In the genomic region with DNA sequence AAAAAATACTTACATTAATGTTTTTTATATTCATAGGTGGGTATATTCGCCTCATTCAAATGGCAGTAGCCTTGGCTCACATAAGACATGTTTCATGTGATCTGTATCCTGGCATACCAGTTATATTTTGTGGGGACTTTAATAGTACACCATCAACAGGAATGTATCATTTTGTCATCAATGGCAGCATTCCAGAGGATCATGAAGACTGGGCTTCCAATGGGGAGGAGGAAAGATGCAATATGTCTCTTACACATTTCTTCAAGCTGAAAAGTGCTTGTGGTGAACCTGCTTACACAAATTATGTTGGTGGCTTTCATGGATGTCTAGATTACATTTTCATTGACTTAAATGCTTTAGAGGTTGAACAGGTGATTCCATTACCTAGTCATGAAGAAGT, we compare ENCODE assay signal across 12 cellular contexts. TPM values are rescaled to one million over a fixed set of nuclear protein-coding genes. Genes with fewer than 3 reads are reported as not detected.
A peak's percentile ranks its signal among the peaks of the same experiment; 100 is the strongest.
DNase-seq lines count a peak whose midpoint lies in the region; ATAC-seq and TF ChIP-seq lines count a peak whose summit lies in the region.
"Had no signal": no experiment of that assay in that cellular context is flagged by ENCODE, and none has a peak within 500 bp of the region (broad histone marks: within the 10 kb centered on the region; RNA-seq: fewer than 3 reads in every experiment).

No MANE protein-coding gene starts in this region.

- TSS peak; percentile 15 for BruUV-seq in HCT116 (replicated peaks; lab: Mats Ljungman, UMichigan)

- H3K4me3 ChIP-seq in CD4-positive, CD25-positive, alpha-beta regulatory T cell (ENCODE audit: low read depth, low read length), result peak overlapping the region; percentile 51
- H3K4me3 ChIP-seq in HCT116 (replicated peaks in 1 of 2; ENCODE audit: low read depth in 1 of 2, low read length in 2 of 2) (no peak overlapping the region), adrenal gland (no peak overlapping the region), trophoblast cell (ENCODE audit: low read depth, low read length) (no peak overlapping the region)

- no peak for DNase-seq in CD4-positive, CD25-positive, alpha-beta regulatory T cell
- DNase-seq in HCT116 (ENCODE audit: low read depth, low spot score), result no peak
- DNase-seq in activated naive CD8-positive, alpha-beta T cell treated with anti-CD3 and anti-CD28 coated beads, Interleukin-2, amount 10 ng/mL, durations not matched to agents 7 days and 5 days, result no peak
- DNase-seq in immature natural killer cell, result no peak
- no peak for DNase-seq in central memory CD4-positive, alpha-beta T cell
- DNase-seq in adrenal gland, result no peak
- no peak for DNase-seq in trophoblast cell
- DNase-seq: NCI-H2227 treated with DMSO at 0.1 percent for 48 hours had no signal

- no peak overlapping the region for H3K4ac ChIP-seq in trophoblast cell (ENCODE audit: low read depth, low read length)

- WGBS in adrenal gland, 4 donors, result 92 to 100% (median 97%) methylated on average over 1 of the region's 1 CpG
- no CpG with 5 or more reads among the region's 1 CpG for WGBS in trophoblast cell (ENCODE audit: extremely low coverage, insufficient coverage, insufficient read length)

- no peak overlapping the region for H2BK12ac ChIP-seq in trophoblast cell (ENCODE audit: low read length)

- peaks cover 10% of the 10 kb centered on the region for H3K79me1 ChIP-seq in trophoblast cell (ENCODE audit: low read length)

- no peaks in the 10 kb centered on the region for H3K27me3 ChIP-seq in CD4-positive, CD25-positive, alpha-beta regulatory T cell (ENCODE audit: control insufficient read depth, insufficient read depth, low read length)
- no peaks in the 10 kb centered on the region for H3K27me3 ChIP-seq in HCT116 (ENCODE audit: insufficient read depth, low read length)
- no peaks in the 10 kb centered on the region for H3K27me3 ChIP-seq in adrenal gland
- H3K27me3 ChIP-seq in trophoblast cell (ENCODE audit: insufficient read depth, low read length), result no peaks in the 10 kb centered on the region

- H3K27me3 Mint-ChIP-seq in CD4-positive, CD25-positive, alpha-beta regulatory T cell, result no peaks in the 10 kb centered on the region
- no peaks in the 10 kb centered on the region for H3K27me3 Mint-ChIP-seq in activated naive CD8-positive, alpha-beta T cell treated with anti-CD3 and anti-CD28 coated beads, Interleukin-2, amount 10 ng/mL, durations not matched to agents 7 days and 5 days
- H3K27me3 Mint-ChIP-seq in immature natural killer cell (ENCODE audit: low read depth in 3 of 3), result peaks cover 4 to 11% (median 10%) of the 10 kb centered on the region in 3 donors

- TF ChIP-seq POLR2A in HCT116 (IDR thresholded peaks at IDR 0.05; ENCODE audit: borderline replicate concordance, extremely low read depth, insufficient read depth, insufficient read length) (no peak), adrenal gland (IDR thresholded peaks at IDR 0.05) (no peak)

- intact Hi-C loops in HCT116 (cut with micrococcal nuclease), result no loop called here
- intact Hi-C loops in adrenal gland (cut with DNase I), result loop anchor here (5.0 kb wide), 2 partner anchors 33 to 38 kb away; partner anchors contain the start of gene ARF4 (in 1 of the 2)

- CTCF ChIA-PET in HCT116 (lab: Charles Lee), result no interaction called here

- H4K91ac ChIP-seq in trophoblast cell (ENCODE audit: low read depth, low read length), result no peak overlapping the region

- H2AK5ac ChIP-seq in trophoblast cell (ENCODE audit: low read length), result no peak overlapping the region

- peaks cover 22% of the 10 kb centered on the region for H3K36me3 ChIP-seq in CD4-positive, CD25-positive, alpha-beta regulatory T cell (ENCODE audit: control insufficient read depth, insufficient read depth, low read length)
- peaks cover 20 to 22% of the 10 kb centered on the region in 2 experiments for H3K36me3 ChIP-seq in HCT116 (ENCODE audit: control insufficient read depth in 1 of 2, insufficient read depth in 2 of 2, low read length in 2 of 2)
- H3K36me3 ChIP-seq in adrenal gland (replicated peaks in 1 of 2), result peaks cover 0 to 26% of the 10 kb centered on the region in 2 donors
- peaks cover under 1 to 5% of the 10 kb centered on the region in 2 experiments for H3K36me3 ChIP-seq in trophoblast cell (ENCODE audit: control insufficient read depth in 1 of 2, insufficient read depth in 2 of 2, low read length in 2 of 2)

- H4K12ac ChIP-seq in trophoblast cell (ENCODE audit: low read depth, low read length), result no peak overlapping the region

- H3K9me2 ChIP-seq in HCT116 (ENCODE audit: insufficient read depth), result no peaks in the 10 kb centered on the region

- POLR2A ChIA-PET in HCT116 (lab: Charles Lee), result no interaction called here
- POLR2A ChIA-PET in activated naive CD8-positive, alpha-beta T cell treated with anti-CD3 and anti-CD28 coated beads, Interleukin-2, amount 10 ng/mL, durations not matched to agents 7 days and 5 days (lab: Charles Lee), result no interaction called here

- TF ChIP-seq RAD21 in HCT116 (IDR thresholded peaks at IDR 0.05; ENCODE audit: low read depth), result no peak

- H3K9me3 ChIP-seq in CD4-positive, CD25-positive, alpha-beta regulatory T cell (ENCODE audit: control insufficient read depth in 2 of 2, low read length in 2 of 2), result no peaks in the 10 kb centered on the region
- H3K9me3 ChIP-seq in HCT116 (ENCODE audit: control insufficient read depth in 1 of 2, insufficient read depth in 1 of 2, low read depth in 1 of 2, low read length in 2 of 2), result no peaks in the 10 kb centered on the region
- no peaks in the 10 kb centered on the region for H3K9me3 ChIP-seq in adrenal gland (replicated peaks in 1 of 3)
- H3K9me3 ChIP-seq in trophoblast cell (ENCODE audit: insufficient read depth, low read depth, low read length), result peaks cover 2% of the 10 kb centered on the region

- H3K36me3 Mint-ChIP-seq in CD4-positive, CD25-positive, alpha-beta regulatory T cell, result peaks cover 24% of the 10 kb centered on the region
- peaks cover 26% of the 10 kb centered on the region for H3K36me3 Mint-ChIP-seq in activated naive CD8-positive, alpha-beta T cell treated with anti-CD3 and anti-CD28 coated beads, Interleukin-2, amount 10 ng/mL, durations not matched to agents 7 days and 5 days
- H3K36me3 Mint-ChIP-seq in immature natural killer cell, result peaks cover 0 to 13% (median 11%) of the 10 kb centered on the region in 3 donors

- peak overlapping the region; percentile 50 to 91 (median 76) for H3K4me3 Mint-ChIP-seq in CD4-positive, CD25-positive, alpha-beta regulatory T cell
- H3K4me3 Mint-ChIP-seq in activated naive CD8-positive, alpha-beta T cell treated with anti-CD3 and anti-CD28 coated beads, Interleukin-2, amount 10 ng/mL, durations not matched to agents 7 days and 5 days, result peak overlapping the region; percentile 60
- H3K4me3 Mint-ChIP-seq in immature natural killer cell, result peak overlapping the region in 3 of 5 donors; percentile 1 to 27 (median 15)

- H2BK120ac ChIP-seq in trophoblast cell (ENCODE audit: insufficient read depth, low read length, poor library complexity), result no peak overlapping the region

- ATAC-seq in CD4-positive, CD25-positive, alpha-beta regulatory T cell (ENCODE audit: low read depth in 2 of 2), result no peak
- ATAC-seq in HCT116 (no peak), HG02763 (IDR thresholded peaks at IDR 0.05; ENCODE audit: unreplicated experiment) (no peak)
- no peak for ATAC-seq in activated naive CD8-positive, alpha-beta T cell treated with anti-CD3 and anti-CD28 coated beads, Interleukin-2, amount 10 ng/mL, durations not matched to agents 7 days and 5 days (ENCODE audit: low read depth)
- ATAC-seq: activated CD4-positive, CD25-positive, alpha-beta regulatory T cell treated with anti-CD3 and anti-CD28 coated beads, Interleukin-2, amount 50 U/mL, for 24 hours; esophagus mucosa; Right ventricle myocardium inferior had no signal

- no peak overlapping the region for H3K9ac ChIP-seq in HCT116 (ENCODE audit: low read length)
- no peak overlapping the region for H3K9ac ChIP-seq in trophoblast cell (ENCODE audit: low read length)

- TF ChIP-seq CTCF in HCT116 (IDR thresholded peaks at IDR 0.05 in 2 of 3, conservative IDR thresholded peaks at IDR 0.05 in 1 of 3; ENCODE audit: borderline replicate concordance in 1 of 3, insufficient read depth in 1 of 3, low read depth in 2 of 3, low read length in 2 of 3), result no peak
- no peak for TF ChIP-seq CTCF in adrenal gland (IDR thresholded peaks at IDR 0.05)

- H3K4me1 ChIP-seq in CD4-positive, CD25-positive, alpha-beta regulatory T cell (ENCODE audit: control insufficient read depth, insufficient read depth, low read length, poor library complexity, severe bottlenecking), result peaks cover 43% of the 10 kb centered on the region
- H3K4me1 ChIP-seq in HCT116 (ENCODE audit: control insufficient read depth in 1 of 2, insufficient read depth in 2 of 2, low read length in 2 of 2) (peaks cover 6 to 26% of the 10 kb centered on the region in 2 experiments; a peak in 3 of 4 replicates), adrenal gland (replicated peaks in 1 of 2) (peaks cover 14 to 48% of the 10 kb centered on the region in 2 donors), trophoblast cell (ENCODE audit: control insufficient read depth in 1 of 2, insufficient read depth in 2 of 2, low read length in 2 of 2) (peaks cover 3 to 15% of the 10 kb centered on the region in 2 experiments)

- H3K9me3 Mint-ChIP-seq in CD4-positive, CD25-positive, alpha-beta regulatory T cell, result peaks cover 0 to 2% (median 0%) of the 10 kb centered on the region in 7 donors
- H3K9me3 Mint-ChIP-seq in activated naive CD8-positive, alpha-beta T cell treated with anti-CD3 and anti-CD28 coated beads, Interleukin-2, amount 10 ng/mL, durations not matched to agents 7 days and 5 days, result peaks cover 2% of the 10 kb centered on the region
- H3K9me3 Mint-ChIP-seq in immature natural killer cell, result no peaks in the 10 kb centered on the region

- H3K79me2 ChIP-seq in HCT116 (ENCODE audit: insufficient read depth, low read length) (peaks cover 83% of the 10 kb centered on the region), trophoblast cell (ENCODE audit: control insufficient read depth, insufficient read depth, low read length, poor library complexity) (peaks cover 14% of the 10 kb centered on the region)

- H4K20me1 ChIP-seq in HCT116 (ENCODE audit: insufficient read depth), result no peaks in the 10 kb centered on the region; the same call in 1 of the 2 replicates

- no peak overlapping the region for H4K8ac ChIP-seq in trophoblast cell (ENCODE audit: low read depth, low read length)

- no peak overlapping the region for H3K18ac ChIP-seq in trophoblast cell (ENCODE audit: low read length)

- H3K23ac ChIP-seq in trophoblast cell (ENCODE audit: low read length), result no peak overlapping the region

- RAD21 ChIA-PET in HCT116 (lab: Charles Lee; ENCODE audit: low non-redundant PET in 1 of 2, low total read pairs in 2 of 2, uncharacterized antibody in 2 of 2, unreplicated experiment in 2 of 2), result no interaction called here

- H3K27ac ChIP-seq in CD4-positive, CD25-positive, alpha-beta regulatory T cell (ENCODE audit: insufficient read depth, low read length, poor library complexity, severe bottlenecking), result no peak overlapping the region
- no peak overlapping the region for H3K27ac ChIP-seq in HCT116 (ENCODE audit: low read depth, low read length)
- H3K27ac ChIP-seq in adrenal gland, result no peak overlapping the region
- H3K27ac ChIP-seq in trophoblast cell (ENCODE audit: low read depth, low read length), result no peak overlapping the region

- no peak overlapping the region for H2AFZ ChIP-seq in HCT116 (ENCODE audit: low read depth, low read length, poor library complexity, severe bottlenecking)
- no peak overlapping the region for H2AFZ ChIP-seq in trophoblast cell (ENCODE audit: insufficient read depth, low read length, poor library complexity)

- no peak overlapping the region for H3K4me2 ChIP-seq in HCT116 (ENCODE audit: low read length)
- H3K4me2 ChIP-seq in trophoblast cell (ENCODE audit: low read length), result no peak overlapping the region

- H2BK5ac ChIP-seq in trophoblast cell (ENCODE audit: low read depth, low read length, poor library complexity), result no peak overlapping the region

- H3K14ac ChIP-seq in trophoblast cell (ENCODE audit: low read length), result no peak overlapping the region

- H3K27ac Mint-ChIP-seq in CD4-positive, CD25-positive, alpha-beta regulatory T cell, result no peak overlapping the region
- H3K27ac Mint-ChIP-seq in activated naive CD8-positive, alpha-beta T cell treated with anti-CD3 and anti-CD28 coated beads, Interleukin-2, amount 10 ng/mL, durations not matched to agents 7 days and 5 days, result no peak overlapping the region
- H3K27ac Mint-ChIP-seq in immature natural killer cell, result peak overlapping the region in 2 of 6 donors; percentile 23 to 45

- H3K4me1 Mint-ChIP-seq in CD4-positive, CD25-positive, alpha-beta regulatory T cell, result peaks cover 25 to 63% (median 44%) of the 10 kb centered on the region in 4 donors
- peaks cover 37% of the 10 kb centered on the region for H3K4me1 Mint-ChIP-seq in activated naive CD8-positive, alpha-beta T cell treated with anti-CD3 and anti-CD28 coated beads, Interleukin-2, amount 10 ng/mL, durations not matched to agents 7 days and 5 days
- H3K4me1 Mint-ChIP-seq in immature natural killer cell, result peaks cover 50 to 67% of the 10 kb centered on the region in 2 donors

RNA-seq across cellular contexts. Expression of gene PDE12, which starts 3.5 kb away (rescaled TPM):
- 33.2 TPM for total RNA-seq in CD4-positive, CD25-positive, alpha-beta regulatory T cell
- polyA plus RNA-seq in CD4-positive, CD25-positive, alpha-beta regulatory T cell, result 10 to 100 TPM; 16.0 to 26.2 (median 19.1) TPM
- total RNA-seq in HCT116 (2021; ENCODE audit: unreplicated experiment) (28.3 TPM), adrenal gland (10 to 100 TPM; 22.1 to 42.3 (median 29.4) TPM)
- polyA plus RNA-seq in HCT116 (2012), result 9.2 and 9.3 TPM in 2 replicates
- 10 to 100 TPM; 23.3 to 27.3 TPM for total RNA-seq in activated naive CD8-positive, alpha-beta T cell treated with anti-CD3 and anti-CD28 coated beads, Interleukin-2, amount 10 ng/mL, durations not matched to agents 7 days and 5 days
- polyA plus RNA-seq in immature natural killer cell (10 to 100 TPM in 2 of 3 donors, 1 to 10 TPM in 1; 7.4 to 21.3 (median 15.3) TPM), adrenal gland (10 to 100 TPM in 1 of 3 donors, 1 to 10 TPM in 2; 3.0 to 25.1 (median 3.4) TPM)
- 7.4 TPM in 2 replicates for polyA plus RNA-seq in trophoblast cell (2013)

RNA-seq across cellular contexts. Expression of gene DNAH12, which starts 15.4 kb away (rescaled TPM):
- 0.22 TPM for total RNA-seq in CD4-positive, CD25-positive, alpha-beta regulatory T cell
- not detected for polyA plus RNA-seq in CD4-positive, CD25-positive, alpha-beta regulatory T cell
- total RNA-seq in HCT116 (2021; ENCODE audit: unreplicated experiment) (not detected), adrenal gland (under 1 TPM; 0.21 to 0.84 (median 0.45) TPM)
- 0.22 TPM in 1 of 2 replicates, not detected in the other for polyA plus RNA-seq in HCT116 (2012)
- total RNA-seq in activated naive CD8-positive, alpha-beta T cell treated with anti-CD3 and anti-CD28 coated beads, Interleukin-2, amount 10 ng/mL, durations not matched to agents 7 days and 5 days, result under 1 TPM; 0.20 to 0.30 TPM
- polyA plus RNA-seq in immature natural killer cell (not detected), adrenal gland (1 to 10 TPM in 1 of 3 donors, under 1 TPM in 2; 0.16 to 1.4 (median 0.84) TPM)
- polyA plus RNA-seq in trophoblast cell (2013), result 0.08 and 0.10 TPM in 2 replicates
- total RNA-seq: Right ventricle myocardium inferior had no signal

RNA-seq across cellular contexts. Expression of gene ARF4, which starts 37.6 kb away (rescaled TPM):
- 84.6 TPM for total RNA-seq in CD4-positive, CD25-positive, alpha-beta regulatory T cell
- polyA plus RNA-seq in CD4-positive, CD25-positive, alpha-beta regulatory T cell, result 100 to 1,000 TPM; 123 to 144 (median 132) TPM
- total RNA-seq in HCT116 (2021; ENCODE audit: unreplicated experiment), result 112 TPM
- 96.7 and 102 TPM in 2 replicates for polyA plus RNA-seq in HCT116 (2012)
- 10 to 100 TPM; 46.1 to 46.3 TPM for total RNA-seq in activated naive CD8-positive, alpha-beta T cell treated with anti-CD3 and anti-CD28 coated beads, Interleukin-2, amount 10 ng/mL, durations not matched to agents 7 days and 5 days
- polyA plus RNA-seq in immature natural killer cell, result 100 to 1,000 TPM; 136 to 221 (median 158) TPM
- 100 to 1,000 TPM; 112 to 283 (median 163) TPM for total RNA-seq in adrenal gland
- polyA plus RNA-seq in adrenal gland, result 100 to 1,000 TPM in 2 of 3 donors, 10 to 100 TPM in 1; 67.2 to 443 (median 147) TPM
- polyA plus RNA-seq in trophoblast cell (2013), result 324 and 347 TPM in 2 replicates

Comparison
In these comparisons a context has a peak if more than half of its experiments do, and no peak if none do; other contexts are left out.
1. H3K4me3 Mint-ChIP-seq: peak in every context shown above with its lines; median percentile 76 in CD4-positive, CD25-positive, alpha-beta regulatory T cell; 60 in activated naive CD8-positive, alpha-beta T cell treated with anti-CD3 and anti-CD28 coated beads, Interleukin-2, amount 10 ng/mL, durations not matched to agents 7 days and 5 days; 15 in immature natural killer cell.